Comparison of ENCODE assay signal across 24 cellular contexts in the genomic region with DNA sequence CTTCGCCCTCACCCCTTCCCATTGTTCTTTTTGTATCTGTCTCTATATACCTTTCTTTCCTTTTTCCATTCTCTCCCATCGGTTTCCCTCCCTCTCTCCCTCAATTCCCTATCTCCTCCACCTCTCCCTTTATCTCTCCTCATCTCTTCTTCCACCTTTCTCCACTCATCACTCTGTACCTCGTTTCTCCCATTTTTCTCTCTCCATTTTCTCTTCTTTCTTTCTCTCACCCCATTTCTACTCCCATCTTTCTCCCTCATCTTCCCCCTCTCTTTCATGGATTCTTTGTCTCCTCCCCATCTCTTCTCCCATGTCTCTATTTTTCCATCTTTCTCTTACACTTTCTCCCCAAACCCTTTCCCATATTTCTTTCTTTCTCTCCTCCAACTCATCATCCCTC.
"Had no signal": no experiment of that assay in that cellular context is flagged by ENCODE, and none has a peak within 500 bp of the region (broad histone marks: within the 10 kb centered on the region; RNA-seq: fewer than 3 reads in every experiment).

No MANE protein-coding gene starts in this region.

- H3K36me3 Mint-ChIP-seq: mesothelial cell of epicardium, naive B cell had no signal

- ATAC-seq: effector memory CD8-positive, alpha-beta T cell; esophagus mucosa; gastrocnemius medialis; heart right ventricle; left cardiac atrium; left lung; left ventricle myocardium superior; lower lobe of right lung; mucosa of descending colon had no signal

- H3K27me3 ChIP-seq: esophagus squamous epithelium, gastrocnemius medialis, heart right ventricle, left lung had no signal

- H3K9me3 ChIP-seq: esophagus squamous epithelium, gastrocnemius medialis, heart right ventricle, left lung, lower lobe of right lung, mucosa of descending colon had no signal

- H3K27ac Mint-ChIP-seq: dendritic cell treated with granulocyte-macrophage colony-stimulating factor and Interleukin-4, amounts not matched to agents 40 ng/mL and 50 ng/mL, for 4 days; effector memory CD8-positive, alpha-beta T cell; endodermal cell; mesothelial cell of epicardium had no signal

- H3K4me1 ChIP-seq: esophagus squamous epithelium, gastrocnemius medialis, heart right ventricle, left lung, lower lobe of right lung had no signal

- H3K9me3 Mint-ChIP-seq: dendritic cell treated with granulocyte-macrophage colony-stimulating factor and Interleukin-4, amounts not matched to agents 40 ng/mL and 50 ng/mL, for 4 days; effector memory CD8-positive, alpha-beta T cell; endodermal cell; mesothelial cell of epicardium; naive B cell had no signal

- H3K27ac ChIP-seq: epithelial cell of prostate, esophagus squamous epithelium, gastrocnemius medialis, heart right ventricle, left lung, lower lobe of right lung had no signal

- H3K4me3 ChIP-seq: esophagus squamous epithelium, gastrocnemius medialis, heart right ventricle, left lung, lower lobe of right lung, mucosa of descending colon had no signal

- H3K36me3 ChIP-seq: esophagus squamous epithelium, gastrocnemius medialis, heart right ventricle, left lung, lower lobe of right lung had no signal

- H3K4me3 Mint-ChIP-seq: dendritic cell treated with granulocyte-macrophage colony-stimulating factor and Interleukin-4, amounts not matched to agents 40 ng/mL and 50 ng/mL, for 4 days; effector memory CD8-positive, alpha-beta T cell; endodermal cell; mesothelial cell of epicardium; naive B cell had no signal

- H3K4me1 Mint-ChIP-seq: endodermal cell had no signal

- DNase-seq: cortex of kidney; effector CD8-positive, alpha-beta T cell; effector memory CD8-positive, alpha-beta T cell; endodermal cell; erythroblast; esophagus squamous epithelium; foreskin fibroblast; foreskin melanocyte; gastrocnemius medialis; glutamatergic neuron; head of caudate nucleus; heart right ventricle; hippocampal formation; left cardiac atrium; left lung; left ventricle myocardium superior; lower lobe of right lung; mesenchymal stem cell; mucosa of descending colon; naive B cell had no signal

- H3K27me3 Mint-ChIP-seq: effector memory CD8-positive, alpha-beta T cell; naive B cell had no signal
